9 cellular contexts compared by ENCODE assay signal in the genomic region with DNA sequence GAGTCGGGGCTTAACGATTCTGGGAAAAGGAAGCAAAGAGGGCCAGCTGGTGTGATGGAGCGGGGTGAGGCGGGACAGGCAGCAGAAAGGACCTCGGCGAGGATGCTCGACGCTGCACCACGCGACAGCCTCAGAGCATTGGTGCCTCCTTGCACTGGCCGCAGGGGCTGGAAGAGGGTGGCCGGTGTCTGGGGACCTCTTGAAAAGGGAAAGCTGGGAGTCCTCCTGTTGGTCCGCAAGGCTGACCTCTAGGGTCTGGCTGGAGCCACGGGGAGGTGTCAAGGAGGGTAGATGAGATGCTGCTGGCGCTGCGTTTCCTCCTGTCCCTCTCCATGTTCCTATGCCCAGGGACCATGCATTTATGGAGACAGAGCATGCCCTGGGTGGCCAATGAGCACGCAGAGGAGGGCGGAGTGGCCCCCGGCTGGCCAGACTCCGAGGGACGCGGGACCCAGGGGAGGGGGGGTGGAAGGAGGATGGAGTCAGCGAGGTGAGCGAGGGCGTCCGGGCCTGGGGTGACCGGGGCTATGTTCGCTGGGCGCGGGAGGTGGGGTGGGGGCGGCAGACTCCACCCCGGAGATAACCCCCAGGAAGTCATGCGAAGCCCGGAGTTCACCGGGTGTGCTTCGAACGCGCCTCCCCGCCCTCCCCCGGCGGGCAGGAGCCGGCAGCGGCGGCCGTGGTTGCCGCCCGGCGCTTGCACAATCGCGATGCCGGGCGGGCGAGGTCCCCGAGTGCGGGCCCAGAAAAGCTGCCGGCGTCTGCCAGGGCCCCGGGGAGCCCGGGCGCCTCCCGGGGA. TPM values are rescaled to one million over a fixed set of nuclear protein-coding genes. Genes with fewer than 3 reads are reported as not detected.
A peak's percentile ranks its signal among the peaks of the same experiment; 100 is the strongest.
DNase-seq lines count a peak whose midpoint lies in the region; ATAC-seq and TF ChIP-seq lines count a peak whose summit lies in the region.
"Had no signal": no experiment of that assay in that cellular context is flagged by ENCODE, and none has a peak within 500 bp of the region (broad histone marks: within the 10 kb centered on the region; RNA-seq: fewer than 3 reads in every experiment).

A gene (minus strand): TSS at position 334 of the 799 bp plus-strand sequence. CDS start 407 bp downstream, outside the sequence.

- H3K23ac ChIP-seq in H9 (ENCODE audit: insufficient read length, low read depth, low read length), result no peak within 1 kb of the TSS

- H3K56ac ChIP-seq in H9 (ENCODE audit: insufficient read length, low read depth, low read length), result no peak within 1 kb of the TSS

- no peaks in the 10 kb centered on the region for H4K20me1 ChIP-seq in H9 (ENCODE audit: control insufficient read depth, insufficient read depth, insufficient read length)

- peaks cover 15% of the 10 kb centered on the region for H3K4me1 ChIP-seq in A673 (ENCODE audit: insufficient read depth, low read length, poor library complexity, severe bottlenecking)
- H3K4me1 ChIP-seq in H9 (ENCODE audit: insufficient read depth, low read length), result no peaks in the 10 kb centered on the region
- H3K4me1 ChIP-seq in left lung, result peaks cover 11 to 26% of the 10 kb centered on the region in 2 donors

- H4K8ac ChIP-seq in H9 (replicated peaks; ENCODE audit: insufficient read length, low read depth, low read length), result no peak within 1 kb of the TSS

- H3K27me3 ChIP-seq in A673 (replicated peaks; ENCODE audit: insufficient read depth, low read depth, low read length, poor library complexity) (peaks cover 42% of the 10 kb centered on the region), H9 (ENCODE audit: insufficient read depth, low read length) (peaks cover 36% of the 10 kb centered on the region), left lung (peaks cover 56 to 100% of the 10 kb centered on the region in 2 donors)

- H3K79me1 ChIP-seq in H9 (ENCODE audit: insufficient read depth, low read depth, low read length, poor library complexity, severe bottlenecking), result no peaks in the 10 kb centered on the region

- peak; percentile 83 for ATAC-seq in left lung
- no peak for ATAC-seq in GM19455 (IDR thresholded peaks at IDR 0.05; ENCODE audit: unreplicated experiment)
- ATAC-seq in HG02678 (IDR thresholded peaks at IDR 0.05; ENCODE audit: unreplicated experiment), result no peak

- peaks cover 23% of the 10 kb centered on the region for H3K23me2 ChIP-seq in H9 (ENCODE audit: insufficient read length, low read depth, low read length, poor library complexity, severe bottlenecking)

- WGBS in H9 (ENCODE audit: extremely low coverage, insufficient read length, low lambda C conversion rate), result no CpG with 5 or more reads among the region's 61 CpGs

- no peak within 1 kb of the TSS for H2AK5ac ChIP-seq in H9 (ENCODE audit: insufficient read length, low read length)

- peak within 1 kb of the TSS; percentile 80 for H2AFZ ChIP-seq in H9 (ENCODE audit: low read length)

- no peak within 1 kb of the TSS for H2BK20ac ChIP-seq in H9 (ENCODE audit: low read depth, low read length, poor library complexity, severe bottlenecking)

- H3K18ac ChIP-seq in H9 (ENCODE audit: insufficient read length, low read depth, low read length), result no peak within 1 kb of the TSS

- H3K4ac ChIP-seq in H9 (ENCODE audit: low read depth, low read length), result no peak within 1 kb of the TSS

- H3K4me1 Mint-ChIP-seq in H9, result peaks cover 18 to 22% of the 10 kb centered on the region in 2 experiments
- peaks cover 17% of the 10 kb centered on the region for H3K4me1 Mint-ChIP-seq in activated naive CD8-positive, alpha-beta T cell treated with anti-CD3 and anti-CD28 coated beads for 36 hours

- peak; percentile 31 for DNase-seq in A673 (ENCODE audit: low spot score)
- DNase-seq in H9, result peak; percentile 69
- peak; percentile 16 for DNase-seq in activated naive CD8-positive, alpha-beta T cell treated with anti-CD3 and anti-CD28 coated beads for 36 hours
- peak in 1 of 2 donors; percentile 88 for DNase-seq in left lung
- no peak for DNase-seq in NCI-H187 treated with DMSO at 0.1 percent for 48 hours (lab: John Stamatoyannopoulos, UW)
- no peak for DNase-seq in T-helper 9 cell

- H3K27ac ChIP-seq in A673 (ENCODE audit: low read depth, low read length, poor library complexity, severe bottlenecking) (no peak within 1 kb of the TSS), H9 (ENCODE audit: insufficient read length, low read depth, low read length) (no peak within 1 kb of the TSS), left lung (no peak within 1 kb of the TSS)

- no peak within 1 kb of the TSS for H2BK120ac ChIP-seq in H9 (ENCODE audit: low read depth, low read length, poor library complexity, severe bottlenecking)

- H3K9me3 ChIP-seq in A673 (ENCODE audit: low read depth, low read length, poor library complexity, severe bottlenecking), result no peaks in the 10 kb centered on the region
- no peaks in the 10 kb centered on the region for H3K9me3 ChIP-seq in H9 (ENCODE audit: control insufficient read depth, low read depth, low read length)
- H3K9me3 ChIP-seq in left lung, result no peaks in the 10 kb centered on the region

- no peak within 1 kb of the TSS for H2BK12ac ChIP-seq in H9 (ENCODE audit: insufficient read length, low read depth, low read length)

- no peak within 1 kb of the TSS for H2BK5ac ChIP-seq in H9 (ENCODE audit: insufficient read length, low read length)

- peak within 1 kb of the TSS; percentile 55 to 84 for H3K4me3 Mint-ChIP-seq in H9
- peak within 1 kb of the TSS; percentile 60 for H3K4me3 Mint-ChIP-seq in activated naive CD8-positive, alpha-beta T cell treated with anti-CD3 and anti-CD28 coated beads for 36 hours

- H3K4me3 ChIP-seq in A673 (ENCODE audit: low read depth, low read length, poor library complexity, severe bottlenecking) (peak within 1 kb of the TSS; percentile 39), left lung (peak within 1 kb of the TSS in 1 of 2 donors; percentile 22)

- H3K79me2 ChIP-seq in H9 (ENCODE audit: insufficient read depth, low read length), result no peaks in the 10 kb centered on the region

- no TSS peak for BruUV-seq in A673 (replicated peaks; lab: Mats Ljungman, UMichigan)

- peak within 1 kb of the TSS; percentile 91 for H3K4me2 ChIP-seq in H9 (ENCODE audit: insufficient read depth, insufficient read length, low read length)

- no peak for TF ChIP-seq CTCF in A673 (conservative IDR thresholded peaks at IDR 0.05; ENCODE audit: low read depth, low read length)
- no peak for TF ChIP-seq CTCF in H9 (conservative IDR thresholded peaks at IDR 0.05)
- no peak for TF ChIP-seq CTCF in left lung (IDR thresholded peaks at IDR 0.05)

- no peak within 1 kb of the TSS for H4K5ac ChIP-seq in H9 (ENCODE audit: insufficient read length, low read depth, low read length)

- peaks cover 0 to 2% of the 10 kb centered on the region in 2 experiments; a peak in 1 of 5 replicates for H3K9me3 Mint-ChIP-seq in H9
- no peaks in the 10 kb centered on the region for H3K9me3 Mint-ChIP-seq in activated naive CD8-positive, alpha-beta T cell treated with anti-CD3 and anti-CD28 coated beads for 36 hours

- no peak within 1 kb of the TSS for H3T11ph ChIP-seq in H9 (ENCODE audit: low read length)

- no peak within 1 kb of the TSS for H4K91ac ChIP-seq in H9 (ENCODE audit: insufficient read length, low read depth, low read length)

- CTCF ChIA-PET in A673 (lab: Charles Lee), result no interaction called here

- H3K9ac ChIP-seq in H9 (ENCODE audit: extremely low read depth, insufficient read length, low read length), result no peak within 1 kb of the TSS

- no peaks in the 10 kb centered on the region for H3K36me3 ChIP-seq in A673 (ENCODE audit: insufficient read depth, low read length, poor library complexity, severe bottlenecking)
- no peaks in the 10 kb centered on the region for H3K36me3 ChIP-seq in left lung

- 0 out of 2 replicates have a peak within 1 kb of the TSS, but pooled peaks have one; percentile 7 for H2BK15ac ChIP-seq in H9 (ENCODE audit: low read depth, low read length)

- intact Hi-C loops in A673 (cut with micrococcal nuclease; ENCODE audit: unreplicated experiment), result no loop called here
- intact Hi-C loops in left lung (cut with DNase I), result no loop called here

- H3K14ac ChIP-seq in H9 (ENCODE audit: insufficient read depth, low read length), result no peak within 1 kb of the TSS

- H3K27ac Mint-ChIP-seq in H9, result no peak within 1 kb of the TSS
- H3K27ac Mint-ChIP-seq in activated naive CD8-positive, alpha-beta T cell treated with anti-CD3 and anti-CD28 coated beads for 36 hours, result no peak within 1 kb of the TSS

- POLR2A ChIA-PET in A673 (lab: Charles Lee; ENCODE audit: low non-redundant PET), result no interaction called here

- no peaks in the 10 kb centered on the region for H3K36me3 Mint-ChIP-seq in H9 (ENCODE audit: insufficient read depth in 1 of 3, low read depth in 3 of 3)
- no peaks in the 10 kb centered on the region for H3K36me3 Mint-ChIP-seq in activated naive CD8-positive, alpha-beta T cell treated with anti-CD3 and anti-CD28 coated beads for 36 hours

- H3K27me3 Mint-ChIP-seq in H9 (ENCODE audit: low read depth), result peaks cover 83% of the 10 kb centered on the region
- H3K27me3 Mint-ChIP-seq in activated naive CD8-positive, alpha-beta T cell treated with anti-CD3 and anti-CD28 coated beads for 36 hours, result peaks cover 83% of the 10 kb centered on the region

RNA-seq across cellular contexts. Expression of the gene that starts here (rescaled TPM):
- total RNA-seq in A673 (2021) (0.33 and 0.56 TPM in 2 replicates), H9 (2021) (not detected in 2 replicates), left lung (1 to 10 TPM in 1 of 2 donors, under 1 TPM in 1; 0.64 to 3.4 TPM)
- not detected for total RNA-seq in activated naive CD8-positive, alpha-beta T cell treated with anti-CD3 and anti-CD28 coated beads for 36 hours
- total RNA-seq: posterior vena cava had no signal

Comparison
In these comparisons a context has a peak if more than half of its experiments do, and no peak if none do; other contexts are left out.
1. Peak in DNase-seq and H3K4me3 ChIP-seq in A673; RNA of the gene not detected or under 1 TPM.
2. Peak in DNase-seq and H3K4me2 ChIP-seq in H9; RNA of the gene not detected or under 1 TPM.
3. Peak in DNase-seq in activated naive CD8-positive, alpha-beta T cell treated with anti-CD3 and anti-CD28 coated beads for 36 hours; RNA of the gene not detected or under 1 TPM.